In genomic region chrX:13412208-13412600, GRCh38 we compare ENCODE assay signal across 20 cellular contexts.
DNase-seq lines count a peak whose midpoint lies in the region; ATAC-seq, FAIRE-seq and TF ChIP-seq lines count a peak whose summit lies in the region.
"Had no signal": no experiment of that assay in that cellular context is flagged by ENCODE, and none has a peak within 500 bp of the region (broad histone marks: within the 10 kb centered on the region; RNA-seq: fewer than 3 reads in every experiment).

No MANE protein-coding gene starts in this region.

- FAIRE-seq in GM12892 (lab: Jason Lieb, UNC) (peak; percentile 74), astrocyte (lab: Jason Lieb, UNC) (peak; percentile 37)
- FAIRE-seq: A204.1 had no signal

- DNase-seq in GM12892 (ENCODE audit: insufficient read length) (no peak), NCI-H82 (lab: John Stamatoyannopoulos, UW) (peak; percentile 91), astrocyte (ENCODE audit: low read depth) (no peak), mesendoderm (peak; percentile 54), G401 (ENCODE audit: low spot score) (no peak)
- DNase-seq: GF-D8, Karpas-422, MV-4-11, NCI-H1105 treated with DMSO at 0.1 percent for 48 hours, NCI-H1694, NCI-H2081, NCI-H2171, NCI-H345 had no signal

- H3K36me3 Mint-ChIP-seq in astrocyte (ENCODE audit: low read depth, unreplicated experiment), result no peaks in the 10 kb centered on the region
- H3K36me3 Mint-ChIP-seq: CD14-positive monocyte had no signal

- H3K4me1 ChIP-seq in astrocyte (ENCODE audit: insufficient read depth, low read length) (no peaks in the 10 kb centered on the region), mesendoderm (ENCODE audit: control insufficient read depth, low read depth, low read length) (no peaks in the 10 kb centered on the region)

- H4K5ac ChIP-seq in mesendoderm (ENCODE audit: low read length), result no peak overlapping the region

- no peak for TF ChIP-seq CTCF in astrocyte (IDR thresholded peaks at IDR 0.05; ENCODE audit: insufficient read depth, low read depth, low read length)

- H3K27me3 ChIP-seq in astrocyte (ENCODE audit: insufficient read depth, low read length) (no peaks in the 10 kb centered on the region), mesendoderm (ENCODE audit: insufficient read depth, low read length, poor library complexity) (no peaks in the 10 kb centered on the region)

- in situ Hi-C loops in G401 (cut with HindIII; ENCODE audit: low sequenced_read_pairs), result no loop called here

- H2AK5ac ChIP-seq in mesendoderm (ENCODE audit: low read length), result no peak overlapping the region

- no peak for TF ChIP-seq POLR2A in GM12892 (IDR thresholded peaks at IDR 0.05; ENCODE audit: low read depth, low read length)

- H2AFZ ChIP-seq in astrocyte (ENCODE audit: low read depth, low read length), result no peak overlapping the region

- no peak overlapping the region for H3K27ac Mint-ChIP-seq in astrocyte (ENCODE audit: unreplicated experiment)
- H3K27ac Mint-ChIP-seq: B cell, CD14-positive monocyte had no signal

- no peaks in the 10 kb centered on the region for H3K36me3 ChIP-seq in astrocyte (ENCODE audit: insufficient read depth, low read length)
- no peaks in the 10 kb centered on the region for H3K36me3 ChIP-seq in mesendoderm (ENCODE audit: control insufficient read depth, insufficient read depth, low read length)

- H3K9me3 ChIP-seq in astrocyte (ENCODE audit: insufficient read depth, low read depth, low read length), result no peaks in the 10 kb centered on the region

- no peak overlapping the region for H3K56ac ChIP-seq in mesendoderm (ENCODE audit: low read length)

- H2BK15ac ChIP-seq in mesendoderm (replicated peaks; ENCODE audit: low read depth), result no peak overlapping the region

- H3K4me3 ChIP-seq in astrocyte (ENCODE audit: insufficient read depth, low read depth, low read length), result no peak overlapping the region
- H3K4me3 ChIP-seq in mesendoderm (ENCODE audit: low read length), result no peak overlapping the region

- no peak overlapping the region for H2BK120ac ChIP-seq in mesendoderm (ENCODE audit: low read depth, low read length)

- no CpG with 5 or more reads among the region's 8 CpGs for WGBS in mesendoderm (ENCODE audit: extremely low coverage, insufficient coverage, low lambda C conversion rate)

- peaks cover 5% of the 10 kb centered on the region for H3K4me1 Mint-ChIP-seq in astrocyte (ENCODE audit: low read depth, unreplicated experiment)
- H3K4me1 Mint-ChIP-seq: CD14-positive monocyte had no signal

- H3K79me2 ChIP-seq in astrocyte (ENCODE audit: insufficient read depth, low read length), result no peaks in the 10 kb centered on the region
- H3K79me2 ChIP-seq in mesendoderm (ENCODE audit: control insufficient read depth, insufficient read depth, low read length), result no peaks in the 10 kb centered on the region

- H3K18ac ChIP-seq in mesendoderm (ENCODE audit: low read length), result no peak overlapping the region

- H3K27ac ChIP-seq in astrocyte (ENCODE audit: low read depth, low read length), result no peak overlapping the region
- no peak overlapping the region for H3K27ac ChIP-seq in mesendoderm (ENCODE audit: low read depth, low read length)

- no peak overlapping the region for H3K4ac ChIP-seq in mesendoderm (ENCODE audit: low read depth, low read length)

- H4K8ac ChIP-seq in mesendoderm (ENCODE audit: low read depth, low read length), result no peak overlapping the region

- H3K4me2 ChIP-seq in astrocyte (ENCODE audit: low read length), result no peak overlapping the region
- no peak overlapping the region for H3K4me2 ChIP-seq in mesendoderm (ENCODE audit: low read length)

- H3K4me3 Mint-ChIP-seq in astrocyte (ENCODE audit: unreplicated experiment), result no peak overlapping the region
- H3K4me3 Mint-ChIP-seq: B cell, CD14-positive monocyte had no signal

- peaks cover 2% of the 10 kb centered on the region for H3K9me3 Mint-ChIP-seq in astrocyte (ENCODE audit: unreplicated experiment)

- no peak for ATAC-seq in HG03159 (IDR thresholded peaks at IDR 0.05; ENCODE audit: unreplicated experiment)
- no peak for ATAC-seq in HG02938 (IDR thresholded peaks at IDR 0.05; ENCODE audit: unreplicated experiment)
- ATAC-seq: HCT116, Right ventricle myocardium inferior had no signal

- H3K27me3 Mint-ChIP-seq in astrocyte (ENCODE audit: low read depth, unreplicated experiment), result no peaks in the 10 kb centered on the region
- H3K27me3 Mint-ChIP-seq: B cell had no signal

- no peak overlapping the region for H3K9ac ChIP-seq in astrocyte (ENCODE audit: low read length)
- no peak overlapping the region for H3K9ac ChIP-seq in mesendoderm (ENCODE audit: low read length)

- no peaks in the 10 kb centered on the region for H4K20me1 ChIP-seq in astrocyte (ENCODE audit: insufficient read depth, low read length)

- no peak overlapping the region for H2BK5ac ChIP-seq in mesendoderm (ENCODE audit: low read length)

- H3K23ac ChIP-seq in mesendoderm (ENCODE audit: low read length), result no peak overlapping the region

- H3K79me1 ChIP-seq in mesendoderm (ENCODE audit: low read length), result no peaks in the 10 kb centered on the region

Comparison
In these comparisons a context has a peak if more than half of its experiments do, and no peak if none do; other contexts are left out.
1. DNase-seq: peak in NCI-H82 (single experiment) and mesendoderm (single experiment); none in GM12892 (single experiment), astrocyte (single experiment) and G401 (single experiment).